Comparison of ENCODE assay signal across 1 cellular context in the genomic region with DNA sequence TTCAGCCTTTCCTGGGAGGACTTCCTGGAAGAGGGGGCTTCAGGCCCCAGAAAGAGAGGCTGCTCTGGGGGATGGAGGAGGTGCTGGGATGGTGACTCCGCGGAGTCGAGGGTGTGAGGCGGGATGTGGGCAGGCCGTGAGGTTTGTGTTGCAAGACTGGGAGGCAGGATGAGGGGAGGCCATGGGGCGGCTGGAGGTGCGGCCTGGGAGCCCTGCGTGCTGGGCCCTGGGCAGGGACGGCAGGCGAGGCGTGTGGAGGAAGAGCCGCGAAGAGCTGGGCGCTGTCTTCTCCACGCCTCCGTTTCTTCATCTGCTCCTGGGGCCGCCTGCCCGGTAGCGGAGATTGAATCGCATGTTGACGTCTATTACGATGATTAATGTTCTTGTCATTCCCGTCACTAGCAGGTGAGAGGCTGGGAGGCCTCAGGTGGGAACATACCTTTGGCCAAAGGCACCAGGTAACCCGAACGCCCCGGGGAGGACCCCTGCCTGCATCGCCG.
TF ChIP-seq lines count a peak whose summit lies in the region.

No MANE protein-coding gene starts in this region.

TF ChIP-seq in GM23338, 12 proteins besides CTCF, POLR2A, EP300 and RAD21 (continued from another document):
- TF ChIP-seq, protein P1, sequence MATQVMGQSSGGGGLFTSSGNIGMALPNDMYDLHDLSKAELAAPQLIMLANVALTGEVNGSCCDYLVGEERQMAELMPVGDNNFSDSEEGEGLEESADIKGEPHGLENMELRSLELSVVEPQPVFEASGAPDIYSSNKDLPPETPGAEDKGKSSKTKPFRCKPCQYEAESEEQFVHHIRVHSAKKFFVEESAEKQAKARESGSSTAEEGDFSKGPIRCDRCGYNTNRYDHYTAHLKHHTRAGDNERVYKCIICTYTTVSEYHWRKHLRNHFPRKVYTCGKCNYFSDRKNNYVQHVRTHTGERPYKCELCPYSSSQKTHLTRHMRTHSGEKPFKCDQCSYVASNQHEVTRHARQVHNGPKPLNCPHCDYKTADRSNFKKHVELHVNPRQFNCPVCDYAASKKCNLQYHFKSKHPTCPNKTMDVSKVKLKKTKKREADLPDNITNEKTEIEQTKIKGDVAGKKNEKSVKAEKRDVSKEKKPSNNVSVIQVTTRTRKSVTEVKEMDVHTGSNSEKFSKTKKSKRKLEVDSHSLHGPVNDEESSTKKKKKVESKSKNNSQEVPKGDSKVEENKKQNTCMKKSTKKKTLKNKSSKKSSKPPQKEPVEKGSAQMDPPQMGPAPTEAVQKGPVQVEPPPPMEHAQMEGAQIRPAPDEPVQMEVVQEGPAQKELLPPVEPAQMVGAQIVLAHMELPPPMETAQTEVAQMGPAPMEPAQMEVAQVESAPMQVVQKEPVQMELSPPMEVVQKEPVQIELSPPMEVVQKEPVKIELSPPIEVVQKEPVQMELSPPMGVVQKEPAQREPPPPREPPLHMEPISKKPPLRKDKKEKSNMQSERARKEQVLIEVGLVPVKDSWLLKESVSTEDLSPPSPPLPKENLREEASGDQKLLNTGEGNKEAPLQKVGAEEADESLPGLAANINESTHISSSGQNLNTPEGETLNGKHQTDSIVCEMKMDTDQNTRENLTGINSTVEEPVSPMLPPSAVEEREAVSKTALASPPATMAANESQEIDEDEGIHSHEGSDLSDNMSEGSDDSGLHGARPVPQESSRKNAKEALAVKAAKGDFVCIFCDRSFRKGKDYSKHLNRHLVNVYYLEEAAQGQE (IDR thresholded peaks at IDR 0.05; ENCODE audit: unreplicated experiment): no peak
- no peak for TF ChIP-seq EZH2phosphoT487 (IDR thresholded peaks at IDR 0.05; ENCODE audit: unreplicated experiment)
